Comparison of ENCODE assay signal across 1 cellular context in genomic region chr17:51166198-51166986, GRCh38.
TF ChIP-seq lines count a peak whose summit lies in the region.

Gene NME2, plus strand, starts transcription at chr17:51166411. Its CDS starts 420 bp downstream, at chr17:51166831.

TF ChIP-seq in HepG2, 621 proteins besides CTCF, POLR2A, EP300 and RAD21 (continued from another document and continues in another):
- TF ChIP-seq, protein P1, sequence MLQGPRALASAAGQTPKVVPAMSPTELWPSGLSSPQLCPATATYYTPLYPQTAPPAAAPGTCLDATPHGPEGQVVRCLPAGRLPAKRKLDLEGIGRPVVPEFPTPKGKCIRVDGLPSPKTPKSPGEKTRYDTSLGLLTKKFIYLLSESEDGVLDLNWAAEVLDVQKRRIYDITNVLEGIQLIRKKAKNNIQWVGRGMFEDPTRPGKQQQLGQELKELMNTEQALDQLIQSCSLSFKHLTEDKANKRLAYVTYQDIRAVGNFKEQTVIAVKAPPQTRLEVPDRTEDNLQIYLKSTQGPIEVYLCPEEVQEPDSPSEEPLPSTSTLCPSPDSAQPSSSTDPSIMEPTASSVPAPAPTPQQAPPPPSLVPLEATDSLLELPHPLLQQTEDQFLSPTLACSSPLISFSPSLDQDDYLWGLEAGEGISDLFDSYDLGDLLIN (CRISPR knock-in tag; IDR thresholded peaks at IDR 0.05; ENCODE audit: borderline replicate concordance): no peak
- TF ChIP-seq SP5 (CRISPR knock-in tag; IDR thresholded peaks at IDR 0.05; ENCODE audit: borderline replicate concordance, low read depth) (peak; percentile 29; the same call in 1 of the 2 replicates), POGK (CRISPR knock-in tag; conservative IDR thresholded peaks at IDR 0.05) (peak; percentile 56), MEF2D (CRISPR knock-in tag; IDR thresholded peaks at IDR 0.05) (0 out of 2 replicates have a peak, but pooled peaks have one; percentile 49), ZBED4 (CRISPR knock-in tag; IDR thresholded peaks at IDR 0.05; ENCODE audit: borderline replicate concordance) (peak; percentile 66; the same call in 1 of the 2 replicates), MXD1 (CRISPR knock-in tag; IDR thresholded peaks at IDR 0.05) (peak; percentile 90), PCBP1 (IDR thresholded peaks at IDR 0.05; ENCODE audit: borderline replicate concordance, low read depth, low read length) (no peak), BCL3 (CRISPR knock-in tag; IDR thresholded peaks at IDR 0.05) (peak; percentile 67), ZNF256 (CRISPR knock-in tag; conservative IDR thresholded peaks at IDR 0.05) (no peak), CBX1 (IDR thresholded peaks at IDR 0.05; ENCODE audit: low read depth) (peak; percentile 31), WIZ (CRISPR knock-in tag; IDR thresholded peaks at IDR 0.05) (peak; percentile 84; the same call in 1 of the 2 replicates), SPEN (CRISPR knock-in tag; IDR thresholded peaks at IDR 0.05; ENCODE audit: low read depth) (peak; percentile 59), U2AF2 (IDR thresholded peaks at IDR 0.05; ENCODE audit: low read depth, low read length) (0 out of 2 replicates have a peak, but pooled peaks have one; percentile 58), MEIS2 (CRISPR knock-in tag; IDR thresholded peaks at IDR 0.05) (peak; percentile 67; the same call in 1 of the 2 replicates), KDM4B (CRISPR knock-in tag; IDR thresholded peaks at IDR 0.05) (no peak), TAF1 (CRISPR knock-in tag; IDR thresholded peaks at IDR 0.05) (peak; percentile 88), ZSCAN21 (CRISPR knock-in tag; IDR thresholded peaks at IDR 0.05; ENCODE audit: borderline replicate concordance) (peak; percentile 62; the same call in 1 of the 2 replicates), KLF11 (CRISPR knock-in tag; IDR thresholded peaks at IDR 0.05) (0 out of 2 replicates have a peak, but pooled peaks have one; percentile 71), CREB3 (CRISPR knock-in tag; IDR thresholded peaks at IDR 0.05) (peak; percentile 50; the same call in 1 of the 2 replicates), HOXA5 (CRISPR knock-in tag; IDR thresholded peaks at IDR 0.05) (peak; percentile 46; the same call in 1 of the 2 replicates), ELF3 (CRISPR knock-in tag; IDR thresholded peaks at IDR 0.05) (peak; percentile 24; the same call in 1 of the 2 replicates), MAX (IDR thresholded peaks at IDR 0.05) (peak; percentile 96), RNF2 (conservative IDR thresholded peaks at IDR 0.05; ENCODE audit: low read depth) (peak; percentile 82), MAZ (IDR thresholded peaks at IDR 0.05; ENCODE audit: borderline replicate concordance, low read depth, low read length) (peak; percentile 30; the same call in 1 of the 2 replicates), MAZ (CRISPR knock-in tag; IDR thresholded peaks at IDR 0.05; ENCODE audit: low read depth) (peak; percentile 94)
- TF ChIP-seq, protein P2, sequence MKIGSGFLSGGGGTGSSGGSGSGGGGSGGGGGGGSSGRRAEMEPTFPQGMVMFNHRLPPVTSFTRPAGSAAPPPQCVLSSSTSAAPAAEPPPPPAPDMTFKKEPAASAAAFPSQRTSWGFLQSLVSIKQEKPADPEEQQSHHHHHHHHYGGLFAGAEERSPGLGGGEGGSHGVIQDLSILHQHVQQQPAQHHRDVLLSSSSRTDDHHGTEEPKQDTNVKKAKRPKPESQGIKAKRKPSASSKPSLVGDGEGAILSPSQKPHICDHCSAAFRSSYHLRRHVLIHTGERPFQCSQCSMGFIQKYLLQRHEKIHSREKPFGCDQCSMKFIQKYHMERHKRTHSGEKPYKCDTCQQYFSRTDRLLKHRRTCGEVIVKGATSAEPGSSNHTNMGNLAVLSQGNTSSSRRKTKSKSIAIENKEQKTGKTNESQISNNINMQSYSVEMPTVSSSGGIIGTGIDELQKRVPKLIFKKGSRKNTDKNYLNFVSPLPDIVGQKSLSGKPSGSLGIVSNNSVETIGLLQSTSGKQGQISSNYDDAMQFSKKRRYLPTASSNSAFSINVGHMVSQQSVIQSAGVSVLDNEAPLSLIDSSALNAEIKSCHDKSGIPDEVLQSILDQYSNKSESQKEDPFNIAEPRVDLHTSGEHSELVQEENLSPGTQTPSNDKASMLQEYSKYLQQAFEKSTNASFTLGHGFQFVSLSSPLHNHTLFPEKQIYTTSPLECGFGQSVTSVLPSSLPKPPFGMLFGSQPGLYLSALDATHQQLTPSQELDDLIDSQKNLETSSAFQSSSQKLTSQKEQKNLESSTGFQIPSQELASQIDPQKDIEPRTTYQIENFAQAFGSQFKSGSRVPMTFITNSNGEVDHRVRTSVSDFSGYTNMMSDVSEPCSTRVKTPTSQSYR (CRISPR knock-in tag; IDR thresholded peaks at IDR 0.05; ENCODE audit: borderline replicate concordance): peak; percentile 59
- TF ChIP-seq, protein P3, sequence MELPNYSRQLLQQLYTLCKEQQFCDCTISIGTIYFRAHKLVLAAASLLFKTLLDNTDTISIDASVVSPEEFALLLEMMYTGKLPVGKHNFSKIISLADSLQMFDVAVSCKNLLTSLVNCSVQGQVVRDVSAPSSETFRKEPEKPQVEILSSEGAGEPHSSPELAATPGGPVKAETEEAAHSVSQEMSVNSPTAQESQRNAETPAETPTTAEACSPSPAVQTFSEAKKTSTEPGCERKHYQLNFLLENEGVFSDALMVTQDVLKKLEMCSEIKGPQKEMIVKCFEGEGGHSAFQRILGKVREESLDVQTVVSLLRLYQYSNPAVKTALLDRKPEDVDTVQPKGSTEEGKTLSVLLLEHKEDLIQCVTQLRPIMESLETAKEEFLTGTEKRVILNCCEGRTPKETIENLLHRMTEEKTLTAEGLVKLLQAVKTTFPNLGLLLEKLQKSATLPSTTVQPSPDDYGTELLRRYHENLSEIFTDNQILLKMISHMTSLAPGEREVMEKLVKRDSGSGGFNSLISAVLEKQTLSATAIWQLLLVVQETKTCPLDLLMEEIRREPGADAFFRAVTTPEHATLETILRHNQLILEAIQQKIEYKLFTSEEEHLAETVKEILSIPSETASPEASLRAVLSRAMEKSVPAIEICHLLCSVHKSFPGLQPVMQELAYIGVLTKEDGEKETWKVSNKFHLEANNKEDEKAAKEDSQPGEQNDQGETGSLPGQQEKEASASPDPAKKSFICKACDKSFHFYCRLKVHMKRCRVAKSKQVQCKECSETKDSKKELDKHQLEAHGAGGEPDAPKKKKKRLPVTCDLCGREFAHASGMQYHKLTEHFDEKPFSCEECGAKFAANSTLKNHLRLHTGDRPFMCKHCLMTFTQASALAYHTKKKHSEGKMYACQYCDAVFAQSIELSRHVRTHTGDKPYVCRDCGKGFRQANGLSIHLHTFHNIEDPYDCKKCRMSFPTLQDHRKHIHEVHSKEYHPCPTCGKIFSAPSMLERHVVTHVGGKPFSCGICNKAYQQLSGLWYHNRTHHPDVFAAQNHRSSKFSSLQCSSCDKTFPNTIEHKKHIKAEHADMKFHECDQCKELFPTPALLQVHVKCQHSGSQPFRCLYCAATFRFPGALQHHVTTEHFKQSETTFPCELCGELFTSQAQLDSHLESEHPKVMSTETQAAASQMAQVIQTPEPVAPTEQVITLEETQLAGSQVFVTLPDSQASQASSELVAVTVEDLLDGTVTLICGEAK (IDR thresholded peaks at IDR 0.05): no peak
- TF ChIP-seq, protein P3 (CRISPR knock-in tag; IDR thresholded peaks at IDR 0.05): peak; percentile 77
- TF ChIP-seq, protein P4, sequence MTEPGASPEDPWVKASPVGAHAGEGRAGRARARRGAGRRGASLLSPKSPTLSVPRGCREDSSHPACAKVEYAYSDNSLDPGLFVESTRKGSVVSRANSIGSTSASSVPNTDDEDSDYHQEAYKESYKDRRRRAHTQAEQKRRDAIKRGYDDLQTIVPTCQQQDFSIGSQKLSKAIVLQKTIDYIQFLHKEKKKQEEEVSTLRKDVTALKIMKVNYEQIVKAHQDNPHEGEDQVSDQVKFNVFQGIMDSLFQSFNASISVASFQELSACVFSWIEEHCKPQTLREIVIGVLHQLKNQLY (CRISPR knock-in tag; IDR thresholded peaks at IDR 0.05): peak; percentile 54
